25 cellular contexts compared by ENCODE assay signal in the genomic region with DNA sequence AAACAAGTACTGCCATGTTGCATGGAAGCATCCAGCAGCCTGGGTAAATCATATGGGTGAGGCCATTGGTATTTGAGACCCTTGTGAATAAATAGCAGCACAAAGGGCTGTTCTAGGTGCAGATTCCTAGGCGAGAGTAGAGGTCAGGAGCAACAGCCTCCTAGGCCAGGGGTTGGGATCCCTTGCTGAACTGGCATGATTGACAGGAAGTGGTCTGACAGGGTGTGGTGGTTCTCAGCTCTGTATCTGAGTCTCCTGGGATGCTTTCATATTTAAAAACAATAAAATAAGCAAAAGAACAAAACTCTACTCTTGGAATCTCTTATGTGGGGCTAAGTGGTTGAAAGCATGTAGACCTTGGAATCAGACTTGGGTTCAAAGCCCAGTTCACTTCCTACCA. TPM values are rescaled to one million over a fixed set of nuclear protein-coding genes. Genes with fewer than 3 reads are reported as not detected.
"Had no signal": no experiment of that assay in that cellular context is flagged by ENCODE, and none has a peak within 500 bp of the region (broad histone marks: within the 10 kb centered on the region; RNA-seq: fewer than 3 reads in every experiment).

No MANE protein-coding gene starts in this region.

- H3K9me3 ChIP-seq: adrenal gland, colonic mucosa, esophagus squamous epithelium, gastrocnemius medialis, pancreas, psoas muscle, right atrium auricular region, spleen, upper lobe of left lung had no signal

- H3K4me3 ChIP-seq: adrenal gland, colonic mucosa, dorsolateral prefrontal cortex, esophagus squamous epithelium, gastrocnemius medialis, pancreas, psoas muscle, right atrium auricular region, spleen, upper lobe of left lung had no signal

- H3K27ac ChIP-seq: adrenal gland, colonic mucosa, dorsolateral prefrontal cortex, esophagus squamous epithelium, gastrocnemius medialis, pancreas, psoas muscle, right atrium auricular region, spleen, upper lobe of left lung had no signal

- ATAC-seq: activated CD4-positive, alpha-beta T cell treated with anti-CD3 and anti-CD28 coated beads for 36 hours; activated T-cell treated with anti-CD3 and anti-CD28 coated beads, Interleukin-2, amount 50 U/mL, for 72 hours; gastrocnemius medialis; pancreas; psoas muscle; stimulated activated naive CD8-positive, alpha-beta T cell treated with anti-CD3 and anti-CD28 coated beads, Interleukin-15, Interleukin-2, amounts not matched to agents 100 U/mL and 50 U/mL, for 24 hours; T-cell; WTC11 had no signal

- H3K27me3 ChIP-seq: adrenal gland, colonic mucosa, esophagus squamous epithelium, gastrocnemius medialis, pancreas, right atrium auricular region, upper lobe of left lung had no signal

- H3K9me3 Mint-ChIP-seq: activated naive CD4-positive, alpha-beta T cell treated with anti-CD3 and anti-CD28 coated beads, Interleukin-2, amount 50 U/mL, for 24 hours; activated T-cell treated with anti-CD3 and anti-CD28 coated beads, Interleukin-2, amount 50 U/mL, for 72 hours; nephron progenitor cell; T-cell; WTC11 had no signal

- H3K4me3 Mint-ChIP-seq: activated CD4-positive, alpha-beta T cell treated with anti-CD3 and anti-CD28 coated beads for 36 hours; activated naive CD4-positive, alpha-beta T cell treated with anti-CD3 and anti-CD28 coated beads, Interleukin-2, amount 50 U/mL, for 24 hours; activated T-cell treated with anti-CD3 and anti-CD28 coated beads, Interleukin-2, amount 50 U/mL, for 72 hours; nephron progenitor cell; T-cell; WTC11 had no signal

- DNase-seq: activated CD4-positive, alpha-beta T cell treated with anti-CD3 and anti-CD28 coated beads for 36 hours; activated effector memory CD4-positive, alpha-beta T cell treated with anti-CD3 and anti-CD28 coated beads, Interleukin-2, amount 50 U/mL, for 16 hours; activated T-cell treated with anti-CD3 and anti-CD28 coated beads, Interleukin-2, amount 50 U/mL, for 72 hours; adrenal gland; central memory CD4-positive, alpha-beta T cell; colonic mucosa; dorsolateral prefrontal cortex; esophagus squamous epithelium; gastrocnemius medialis; hippocampal formation; midbrain; nephron progenitor cell; pancreas; psoas muscle; spleen; stimulated activated CD4-positive, alpha-beta T cell treated with anti-CD3 and anti-CD28 coated beads, Interleukin-4, amount 100 ng/mL, for 1 hour; stimulated activated naive CD8-positive, alpha-beta T cell treated with anti-CD3 and anti-CD28 coated beads, Interleukin-15, Interleukin-2, amounts not matched to agents 100 U/mL and 50 U/mL, for 24 hours; T-cell; T1000; upper lobe of left lung had no signal

- H3K36me3 Mint-ChIP-seq: activated naive CD4-positive, alpha-beta T cell treated with anti-CD3 and anti-CD28 coated beads, Interleukin-2, amount 50 U/mL, for 24 hours; T-cell; WTC11 had no signal

- H3K4me1 ChIP-seq: adrenal gland, colonic mucosa, esophagus squamous epithelium, gastrocnemius medialis, psoas muscle, right atrium auricular region, upper lobe of left lung had no signal

- H3K27ac Mint-ChIP-seq: activated CD4-positive, alpha-beta T cell treated with anti-CD3 and anti-CD28 coated beads for 36 hours; activated naive CD4-positive, alpha-beta T cell treated with anti-CD3 and anti-CD28 coated beads, Interleukin-2, amount 50 U/mL, for 24 hours; activated T-cell treated with anti-CD3 and anti-CD28 coated beads, Interleukin-2, amount 50 U/mL, for 72 hours; nephron progenitor cell; WTC11 had no signal

- H3K36me3 ChIP-seq: adrenal gland, colonic mucosa, esophagus squamous epithelium, gastrocnemius medialis, pancreas, right atrium auricular region, spleen, upper lobe of left lung had no signal

RNA-seq across cellular contexts. Expression of a gene that starts 35.8 kb away (rescaled TPM):
- total RNA-seq: astrocyte, gastrocnemius medialis, psoas muscle, subcutaneous adipose tissue had no signal
